ENCODE assay signal across 6 cellular contexts in genomic region chr1:156750191-156750931, GRCh38. TPM values are rescaled to one million over a fixed set of nuclear protein-coding genes. Genes with fewer than 3 reads are reported as not detected.
DNase-seq lines count a peak whose midpoint lies in the region; ATAC-seq and TF ChIP-seq lines count a peak whose summit lies in the region.

No MANE protein-coding gene starts in this region.

- in situ Hi-C loops in transverse colon (cut with MboI; ENCODE audit: low pct_ligation_motif_present in 1 of 4, low pct_unique_long_range_greater_than_20kb in 1 of 4, low sequenced_read_pairs in 3 of 4) = no loop called here

- peaks cover 29 to 63% (median 53%) of the 10 kb centered on the region in 4 donors for H3K4me1 ChIP-seq in transverse colon

- intact Hi-C loops in transverse colon (cut with DNase I; ENCODE audit: low total_unique reads) = no loop called here

- no peaks in the 10 kb centered on the region for H3K9me3 ChIP-seq in transverse colon

- CTCF ChIA-PET in activated CD8-positive, alpha-beta memory T cell treated with anti-CD3 and anti-CD28 coated beads, Interleukin-2, amount 10 ng/mL, durations not matched to agents 7 days and 5 days (lab: Charles Lee) = interaction anchor here (1.9 to 4.0 kb wide), 5 partner anchors 9 to 110 kb away, joined by 8 to 71 read pairs (median 24); partner anchors contain the start of genes ISG20L2, METTL25B, MRPL24 and NTRK1

- H3K36me3 Mint-ChIP-seq in activated CD8-positive, alpha-beta memory T cell treated with anti-CD3 and anti-CD28 coated beads, Interleukin-2, amount 10 ng/mL, durations not matched to agents 7 days and 5 days = peaks cover 20% of the 10 kb centered on the region

- no peaks in the 10 kb centered on the region for H3K36me3 ChIP-seq in transverse colon

- TF ChIP-seq CTCF in transverse colon (IDR thresholded peaks at IDR 0.05) = no peak

- TF ChIP-seq EP300 in transverse colon (IDR thresholded peaks at IDR 0.05; ENCODE audit: low read depth) = no peak

- H3K27ac ChIP-seq in transverse colon = peak overlapping the region; percentile 95 to 99 (median 98)

- H3K27ac Mint-ChIP-seq in activated CD8-positive, alpha-beta memory T cell treated with anti-CD3 and anti-CD28 coated beads, Interleukin-2, amount 10 ng/mL, durations not matched to agents 7 days and 5 days = peak overlapping the region; percentile 97

- 0 to 2% methylated on average over 5 to 16 of the region's 16 CpGs for WGBS in transverse colon (ENCODE audit: low coverage in 1 of 2), 2 donors

- no peak for TF ChIP-seq POLR2A in transverse colon (IDR thresholded peaks at IDR 0.05)

- peak; percentile 30 to 81 (median 57) for DNase-seq in NCI-H1417 (lab: John Stamatoyannopoulos, UW)
- DNase-seq in NCI-H1417 treated with DMSO at 0.1 percent for 48 hours (lab: John Stamatoyannopoulos, UW) = no peak
- DNase-seq in activated CD8-positive, alpha-beta memory T cell treated with anti-CD3 and anti-CD28 coated beads, Interleukin-2, amount 10 ng/mL, durations not matched to agents 7 days and 5 days = no peak
- peak; percentile 24 for DNase-seq in kidney glomerular epithelial cell (lab: John Stamatoyannopoulos, UW)
- peak; percentile 74 for DNase-seq in transverse colon

- no peaks in the 10 kb centered on the region for H3K27me3 ChIP-seq in transverse colon

- no peak for ATAC-seq in activated CD8-positive, alpha-beta memory T cell treated with anti-CD3 and anti-CD28 coated beads, Interleukin-2, amount 10 ng/mL, durations not matched to agents 7 days and 5 days
- ATAC-seq in GM21390 (IDR thresholded peaks at IDR 0.05; ENCODE audit: unreplicated experiment) = no peak

- H3K4me1 Mint-ChIP-seq in activated CD8-positive, alpha-beta memory T cell treated with anti-CD3 and anti-CD28 coated beads, Interleukin-2, amount 10 ng/mL, durations not matched to agents 7 days and 5 days = peaks cover 59% of the 10 kb centered on the region

- H3K27me3 Mint-ChIP-seq in activated CD8-positive, alpha-beta memory T cell treated with anti-CD3 and anti-CD28 coated beads, Interleukin-2, amount 10 ng/mL, durations not matched to agents 7 days and 5 days = no peaks in the 10 kb centered on the region

- no peaks in the 10 kb centered on the region for H3K9me3 Mint-ChIP-seq in activated CD8-positive, alpha-beta memory T cell treated with anti-CD3 and anti-CD28 coated beads, Interleukin-2, amount 10 ng/mL, durations not matched to agents 7 days and 5 days (ENCODE audit: low read depth)

- H3K4me3 Mint-ChIP-seq in activated CD8-positive, alpha-beta memory T cell treated with anti-CD3 and anti-CD28 coated beads, Interleukin-2, amount 10 ng/mL, durations not matched to agents 7 days and 5 days = peak overlapping the region; percentile 98

- H3K4me3 ChIP-seq in transverse colon = peak overlapping the region; percentile 93 to 98 (median 96)

RNA-seq across cellular contexts. Expression of gene HDGF, which starts 1.1 kb away (rescaled TPM):
- 100 to 1,000 TPM; 258 to 340 TPM for total RNA-seq in activated CD8-positive, alpha-beta memory T cell treated with anti-CD3 and anti-CD28 coated beads, Interleukin-2, amount 10 ng/mL, durations not matched to agents 7 days and 5 days
- 100 to 1,000 TPM; 150 to 204 (median 179) TPM for total RNA-seq in transverse colon

RNA-seq across cellular contexts. Expression of gene MRPL24, which starts 9.5 kb away (rescaled TPM):
- total RNA-seq in activated CD8-positive, alpha-beta memory T cell treated with anti-CD3 and anti-CD28 coated beads, Interleukin-2, amount 10 ng/mL, durations not matched to agents 7 days and 5 days = 10 to 100 TPM; 60.4 to 80.0 TPM
- total RNA-seq in transverse colon = 10 to 100 TPM in 3 of 4 donors, 1 to 10 TPM in 1; 6.8 to 44.9 (median 37.1) TPM

RNA-seq across cellular contexts. Expression of gene PRCC, which starts 17.0 kb away (rescaled TPM):
- 10 to 100 TPM; 68.7 to 99.8 TPM for total RNA-seq in activated CD8-positive, alpha-beta memory T cell treated with anti-CD3 and anti-CD28 coated beads, Interleukin-2, amount 10 ng/mL, durations not matched to agents 7 days and 5 days
- 10 to 100 TPM; 15.1 to 69.9 (median 39.4) TPM for total RNA-seq in transverse colon

RNA-seq across cellular contexts. Expression of gene ISG20L2, which starts 21.8 kb away (rescaled TPM):
- 10 to 100 TPM; 56.0 to 70.3 TPM for total RNA-seq in activated CD8-positive, alpha-beta memory T cell treated with anti-CD3 and anti-CD28 coated beads, Interleukin-2, amount 10 ng/mL, durations not matched to agents 7 days and 5 days
- total RNA-seq in transverse colon = 10 to 100 TPM; 25.8 to 61.7 (median 33.1) TPM

RNA-seq across cellular contexts. Expression of gene METTL25B, which starts 22.1 kb away (rescaled TPM):
- 10 to 100 TPM; 44.0 to 49.6 TPM for total RNA-seq in activated CD8-positive, alpha-beta memory T cell treated with anti-CD3 and anti-CD28 coated beads, Interleukin-2, amount 10 ng/mL, durations not matched to agents 7 days and 5 days
- total RNA-seq in transverse colon = 10 to 100 TPM; 37.4 to 40.8 (median 39.0) TPM

Comparison
In these comparisons a context has a peak if more than half of its experiments do, and no peak if none do; other contexts are left out.
1. DNase-seq: peak in NCI-H1417 (3 of 3), kidney glomerular epithelial cell (single experiment) and transverse colon (single experiment); none in NCI-H1417 treated with DMSO at 0.1 percent for 48 hours (single experiment) and activated CD8-positive, alpha-beta memory T cell treated with anti-CD3 and anti-CD28 coated beads, Interleukin-2, amount 10 ng/mL, durations not matched to agents 7 days and 5 days (single experiment).